In genomic region chr10:3207351-3207750, GRCh38 we compare ENCODE assay signal across 9 cellular contexts.
"Had no signal": no experiment of that assay in that cellular context is flagged by ENCODE, and none has a peak within 500 bp of the region (broad histone marks: within the 10 kb centered on the region; RNA-seq: fewer than 3 reads in every experiment).

No MANE protein-coding gene starts in this region.

- H3K36me3 ChIP-seq: HAP-1 had no signal

- H3K9me3 ChIP-seq: HAP-1 had no signal

- H3K4me3 Mint-ChIP-seq: HFFc6, IgD-negative memory B cell had no signal

- H3K4me1 ChIP-seq: HAP-1 had no signal

- H3K9me3 Mint-ChIP-seq: HFFc6 had no signal

- H2AFZ ChIP-seq: GM23248 had no signal

- H3K36me3 Mint-ChIP-seq: IgD-negative memory B cell had no signal

- H3K27ac Mint-ChIP-seq: HFFc6, IgD-negative memory B cell had no signal

- H3K27ac ChIP-seq: GM23248, HL-60 had no signal

- ATAC-seq: HCT116, HepG2 had no signal

- H3K9ac ChIP-seq: GM23248 had no signal

- H3K4me3 ChIP-seq: GM23248, HAP-1 had no signal

- DNase-seq: GM23248, GOT3, H7, HFFc6 had no signal
